Comparison of ENCODE assay signal across 22 cellular contexts in genomic region chr2:233259745-233260144, GRCh38. TPM values are rescaled to one million over a fixed set of nuclear protein-coding genes. Genes with fewer than 3 reads are reported as not detected.
DNase-seq lines count a peak whose midpoint lies in the region; ATAC-seq, FAIRE-seq and TF ChIP-seq lines count a peak whose summit lies in the region.
"Had no signal": no experiment of that assay in that cellular context is flagged by ENCODE, and none has a peak within 500 bp of the region (broad histone marks: within the 10 kb centered on the region; RNA-seq: fewer than 3 reads in every experiment).

No MANE protein-coding gene starts in this region.

- peak overlapping the region in 1 of 2 donors; percentile 38 for H3K4me3 Mint-ChIP-seq in activated T-cell treated with anti-CD3 and anti-CD28 coated beads, Interleukin-2, amount 50 U/mL, for 72 hours
- H3K4me3 Mint-ChIP-seq in astrocyte (ENCODE audit: unreplicated experiment), result no peak overlapping the region
- peak overlapping the region; percentile 21 for H3K4me3 Mint-ChIP-seq in natural killer cell treated with Interleukin-12 subunit alpha and Interleukin-12 subunit beta and Interleukin-15 and Interleukin-18, amount 100 ng/mL, for 72 hours

- peaks cover 49% of the 10 kb centered on the region for H3K4me1 Mint-ChIP-seq in activated T-cell treated with anti-CD3 and anti-CD28 coated beads, Interleukin-2, amount 50 U/mL, for 72 hours (ENCODE audit: low read depth)
- H3K4me1 Mint-ChIP-seq in astrocyte (ENCODE audit: low read depth, unreplicated experiment), result peaks cover 13% of the 10 kb centered on the region
- peaks cover 47 to 56% of the 10 kb centered on the region in 2 donors for H3K4me1 Mint-ChIP-seq in natural killer cell treated with Interleukin-12 subunit alpha and Interleukin-12 subunit beta and Interleukin-15 and Interleukin-18, amount 100 ng/mL, for 72 hours (ENCODE audit: low read depth in 2 of 2)

- ATAC-seq in activated T-cell treated with anti-CD3 and anti-CD28 coated beads, Interleukin-2, amount 50 U/mL, for 72 hours (replicated peaks in 1 of 2), result peak in 1 of 2 donors; percentile 40
- peak; percentile 34; the same call in 1 of the 2 replicates for ATAC-seq in Panc1
- ATAC-seq in natural killer cell treated with Interleukin-12 subunit alpha and Interleukin-12 subunit beta and Interleukin-15 and Interleukin-18, amount 100 ng/mL, for 72 hours, result no peak
- ATAC-seq: body of pancreas had no signal

- peak overlapping the region; percentile 74 for H3K27ac Mint-ChIP-seq in activated T-cell treated with anti-CD3 and anti-CD28 coated beads, Interleukin-2, amount 50 U/mL, for 72 hours
- no peak overlapping the region for H3K27ac Mint-ChIP-seq in astrocyte (ENCODE audit: unreplicated experiment)
- H3K27ac Mint-ChIP-seq in natural killer cell treated with Interleukin-12 subunit alpha and Interleukin-12 subunit beta and Interleukin-15 and Interleukin-18, amount 100 ng/mL, for 72 hours, result peak overlapping the region; percentile 83 to 84

- peaks cover 63% of the 10 kb centered on the region for H4K20me1 ChIP-seq in astrocyte (ENCODE audit: insufficient read depth, low read length)

- POLR2A ChIA-PET in Panc1 (lab: Charles Lee), result no interaction called here

- no peak for DNase-seq in activated T-cell treated with anti-CD3 and anti-CD28 coated beads, Interleukin-2, amount 50 U/mL, for 72 hours
- DNase-seq in activated T-cell treated with anti-CD3 and anti-CD28 coated beads, Interleukin-2, amount 50 U/mL, for 48 hours, result no peak
- DNase-seq in Panc1 (ENCODE audit: low read depth, low spot score), result no peak
- peak; percentile 18 for DNase-seq in astrocyte (ENCODE audit: low read depth)
- no peak for DNase-seq in natural killer cell treated with Interleukin-12 subunit alpha and Interleukin-12 subunit beta and Interleukin-15 and Interleukin-18, amount 100 ng/mL, for 72 hours (ENCODE audit: low spot score)
- no peak for DNase-seq in Ammon's horn (ENCODE audit: low spot score)
- no peak for DNase-seq in NCI-H2107 treated with DMSO at 0.1 percent for 48 hours (lab: John Stamatoyannopoulos, UW; ENCODE audit: unreplicated experiment)
- DNase-seq in HCEC 1CT, result no peak
- DNase-seq: ACHN; activated T-cell treated with anti-CD3 and anti-CD28 coated beads, Interleukin-2, amount 50 U/mL, for 1 hour; body of pancreas; erythroblast; GDM1; GM23248; Karpas-422; NCI-H1417 treated with DMSO at 0.1 percent for 48 hours; NCI-H226; substantia nigra had no signal

- peaks cover 14 to 22% of the 10 kb centered on the region in 2 donors for H3K36me3 Mint-ChIP-seq in activated T-cell treated with anti-CD3 and anti-CD28 coated beads, Interleukin-2, amount 50 U/mL, for 72 hours (ENCODE audit: insufficient read depth in 2 of 2)
- peaks cover 15% of the 10 kb centered on the region for H3K36me3 Mint-ChIP-seq in astrocyte (ENCODE audit: low read depth, unreplicated experiment)
- peaks cover 46% of the 10 kb centered on the region for H3K36me3 Mint-ChIP-seq in natural killer cell treated with Interleukin-12 subunit alpha and Interleukin-12 subunit beta and Interleukin-15 and Interleukin-18, amount 100 ng/mL, for 72 hours

- no peak overlapping the region for H2AFZ ChIP-seq in astrocyte (ENCODE audit: low read depth, low read length)
- H2AFZ ChIP-seq: GM23248 had no signal

- no peak overlapping the region for H3K4me3 ChIP-seq in Panc1 (ENCODE audit: low read depth in 2 of 2, low read length in 2 of 2)
- H3K4me3 ChIP-seq in astrocyte (ENCODE audit: insufficient read depth, low read depth, low read length), result no peak overlapping the region
- H3K4me3 ChIP-seq: body of pancreas, GM23248, lung, right atrium auricular region had no signal

- FAIRE-seq in astrocyte (lab: Jason Lieb, UNC), result no peak

- TF ChIP-seq CTCF in Panc1 (IDR thresholded peaks at IDR 0.05), result no peak
- no peak for TF ChIP-seq CTCF in astrocyte (IDR thresholded peaks at IDR 0.05; ENCODE audit: insufficient read depth, low read depth, low read length)

- no peaks in the 10 kb centered on the region for H3K27me3 Mint-ChIP-seq in activated T-cell treated with anti-CD3 and anti-CD28 coated beads, Interleukin-2, amount 50 U/mL, for 72 hours (ENCODE audit: low read depth)
- H3K27me3 Mint-ChIP-seq in astrocyte (ENCODE audit: low read depth, unreplicated experiment), result no peaks in the 10 kb centered on the region
- no peaks in the 10 kb centered on the region for H3K27me3 Mint-ChIP-seq in natural killer cell treated with Interleukin-12 subunit alpha and Interleukin-12 subunit beta and Interleukin-15 and Interleukin-18, amount 100 ng/mL, for 72 hours

- no peak overlapping the region for H3K4me2 ChIP-seq in astrocyte (ENCODE audit: low read length)

- BruUV-seq in Panc1 (replicated peaks; lab: Mats Ljungman, UMichigan), result no TSS peak

- H3K4me1 ChIP-seq in Panc1 (ENCODE audit: control insufficient read depth, insufficient read depth, low read length) (peaks cover 5% of the 10 kb centered on the region; the same call in 1 of the 2 replicates), astrocyte (ENCODE audit: insufficient read depth, low read length) (no peaks in the 10 kb centered on the region)
- H3K4me1 ChIP-seq: body of pancreas, right atrium auricular region had no signal

- CTCF ChIA-PET in Panc1 (lab: Charles Lee), result no interaction called here

- intact Hi-C loops in Panc1 (cut with micrococcal nuclease; ENCODE audit: unreplicated experiment), result no loop called here

- H3K27me3 ChIP-seq in Panc1 (ENCODE audit: control insufficient read depth, insufficient read depth, low read length) (no peaks in the 10 kb centered on the region), astrocyte (ENCODE audit: insufficient read depth, low read length) (no peaks in the 10 kb centered on the region)
- H3K27me3 ChIP-seq: body of pancreas, right atrium auricular region had no signal

- H3K9ac ChIP-seq in astrocyte (ENCODE audit: low read length), result no peak overlapping the region
- H3K9ac ChIP-seq: GM23248 had no signal

- no peaks in the 10 kb centered on the region for H3K9me3 Mint-ChIP-seq in activated T-cell treated with anti-CD3 and anti-CD28 coated beads, Interleukin-2, amount 50 U/mL, for 72 hours
- H3K9me3 Mint-ChIP-seq in astrocyte (ENCODE audit: unreplicated experiment), result no peaks in the 10 kb centered on the region
- H3K9me3 Mint-ChIP-seq in natural killer cell treated with Interleukin-12 subunit alpha and Interleukin-12 subunit beta and Interleukin-15 and Interleukin-18, amount 100 ng/mL, for 72 hours, result no peaks in the 10 kb centered on the region

- H3K27ac ChIP-seq in Panc1 (ENCODE audit: low read length) (no peak overlapping the region), astrocyte (ENCODE audit: low read depth, low read length) (no peak overlapping the region)
- H3K27ac ChIP-seq: body of pancreas, GM23248, right atrium auricular region had no signal

- in situ Hi-C loops in Panc1 (cut with HindIII; ENCODE audit: low pct_unique_long_range_greater_than_20kb, low sequenced_read_pairs), result no loop called here

- H3K79me2 ChIP-seq in astrocyte (ENCODE audit: insufficient read depth, low read length), result peaks cover 55% of the 10 kb centered on the region

- peaks cover 28% of the 10 kb centered on the region for H3K36me3 ChIP-seq in Panc1 (ENCODE audit: control insufficient read depth, insufficient read depth, low read length)
- H3K36me3 ChIP-seq in astrocyte (ENCODE audit: insufficient read depth, low read length), result peaks cover 61% of the 10 kb centered on the region

- no peaks in the 10 kb centered on the region for H3K9me3 ChIP-seq in Panc1 (ENCODE audit: control insufficient read depth, insufficient read depth, low read depth, low read length)
- no peaks in the 10 kb centered on the region for H3K9me3 ChIP-seq in astrocyte (ENCODE audit: insufficient read depth, low read depth, low read length)
- H3K9me3 ChIP-seq: body of pancreas, right atrium auricular region had no signal

RNA-seq across cellular contexts. Expression of gene ATG16L1, which starts 8.3 kb away (rescaled TPM):
- 10 to 100 TPM; 23.6 to 26.0 TPM for total RNA-seq in activated T-cell treated with anti-CD3 and anti-CD28 coated beads, Interleukin-2, amount 50 U/mL, for 72 hours
- 52.3 TPM for total RNA-seq in Panc1 (2021; ENCODE audit: unreplicated experiment)
- polyA plus RNA-seq in Panc1 (2012; ENCODE audit: insufficient read length), result 29.2 TPM
- 30.7 and 31.6 TPM in 2 replicates for total RNA-seq in astrocyte
- 10 to 100 TPM; 39.5 to 78.6 TPM for total RNA-seq in natural killer cell treated with Interleukin-12 subunit alpha and Interleukin-12 subunit beta and Interleukin-15 and Interleukin-18, amount 100 ng/mL, for 72 hours

RNA-seq across cellular contexts. Expression of gene SAG, which starts 47.9 kb away (rescaled TPM):
- total RNA-seq in activated T-cell treated with anti-CD3 and anti-CD28 coated beads, Interleukin-2, amount 50 U/mL, for 72 hours, result under 1 TPM; 0.02 TPM
- total RNA-seq in Panc1 (2021; ENCODE audit: unreplicated experiment), result not detected
- not detected for polyA plus RNA-seq in Panc1 (2012; ENCODE audit: insufficient read length)
- not detected in 2 replicates for total RNA-seq in astrocyte
- under 1 TPM in 1 of 2 donors, not detected in 1; 0.05 TPM for total RNA-seq in natural killer cell treated with Interleukin-12 subunit alpha and Interleukin-12 subunit beta and Interleukin-15 and Interleukin-18, amount 100 ng/mL, for 72 hours
- total RNA-seq: body of pancreas; glomerular endothelial cell; GM23248; T-helper 1 cell treated with Interleukin-12 subunit alpha and Interleukin-12 subunit beta and Interleukin-4 antibody, amounts not matched to agents 30 ng/mL and 1 ng/mL, for 36 hours had no signal
- polyA plus RNA-seq: GM23248 had no signal
